13 cellular contexts compared by ENCODE assay signal in genomic region chr19:49359851-49360845, GRCh38. TPM values are rescaled to one million over a fixed set of nuclear protein-coding genes. Genes with fewer than 3 reads are reported as not detected.
A peak's percentile ranks its signal among the peaks of the same experiment; 100 is the strongest.
DNase-seq lines count a peak whose midpoint lies in the region; ATAC-seq and TF ChIP-seq lines count a peak whose summit lies in the region.
"Had no signal": no experiment of that assay in that cellular context is flagged by ENCODE, and none has a peak within 500 bp of the region (broad histone marks: within the 10 kb centered on the region; RNA-seq: fewer than 3 reads in every experiment).

No MANE protein-coding gene starts in this region.

- H3K9me3 Mint-ChIP-seq in CD8-positive, alpha-beta memory T cell = no peaks in the 10 kb centered on the region

- in situ Hi-C loops in gastrocnemius medialis (cut with MboI; ENCODE audit: low sequenced_read_pairs in 4 of 4) = no loop called here

- ATAC-seq in gastrocnemius medialis (no peak), HG02885 (IDR thresholded peaks at IDR 0.05; ENCODE audit: poor library complexity, unreplicated experiment) (no peak)
- ATAC-seq: activated CD4-positive, CD25-positive, alpha-beta regulatory T cell treated with anti-CD3 and anti-CD28 coated beads, Interleukin-2, amount 50 U/mL, for 24 hours; pancreas had no signal

- DNase-seq in CD8-positive, alpha-beta memory T cell = no peak
- no peak for DNase-seq in PC-9
- peak in 1 of 2 donors; percentile 25 for DNase-seq in foreskin fibroblast
- DNase-seq in gastrocnemius medialis = no peak
- no peak for DNase-seq in pons (ENCODE audit: low spot score)
- DNase-seq in cortex of kidney (lab: John Stamatoyannopoulos, UW) = no peak
- DNase-seq in Ammon's horn (ENCODE audit: low spot score) = no peak
- DNase-seq: NCI-H187 treated with DMSO at 0.1 percent for 48 hours had no signal

- peaks cover 14% of the 10 kb centered on the region for H3K27me3 ChIP-seq in CD8-positive, alpha-beta memory T cell (ENCODE audit: insufficient read depth, low read length, poor library complexity, severe bottlenecking)
- H3K27me3 ChIP-seq in PC-9 (ENCODE audit: insufficient read depth, low read depth) (no peaks in the 10 kb centered on the region), gastrocnemius medialis (peaks cover 5 to 31% (median 27%) of the 10 kb centered on the region in 3 donors)
- H3K27me3 ChIP-seq: pancreas had no signal

- TF ChIP-seq CTCF in PC-9 (conservative IDR thresholded peaks at IDR 0.05) = no peak
- TF ChIP-seq CTCF in foreskin fibroblast (IDR thresholded peaks at IDR 0.05; ENCODE audit: low read depth, low read length) = no peak
- TF ChIP-seq CTCF in gastrocnemius medialis (IDR thresholded peaks at IDR 0.05 in 4 of 5, conservative IDR thresholded peaks at IDR 0.05 in 1 of 5) = no peak

- peaks cover 5% of the 10 kb centered on the region; the same call in 1 of the 2 replicates for H3F3A ChIP-seq in PC-9 (ENCODE audit: insufficient read depth, low read depth)

- peaks cover 26% of the 10 kb centered on the region for H3K4me1 ChIP-seq in CD8-positive, alpha-beta memory T cell (ENCODE audit: insufficient read depth, low read length)
- H3K4me1 ChIP-seq in PC-9 (replicated peaks; ENCODE audit: insufficient read depth) (0 out of 2 replicates have a peak, but pooled peaks cover 10% of the 10 kb centered on the region), gastrocnemius medialis (peaks cover 0 to 14% of the 10 kb centered on the region in 2 donors)

- H3K4me3 Mint-ChIP-seq in CD8-positive, alpha-beta memory T cell = no peak overlapping the region

- no peak overlapping the region for H3K4me3 ChIP-seq in CD8-positive, alpha-beta memory T cell (ENCODE audit: low read length)
- H3K4me3 ChIP-seq in PC-9 = no peak overlapping the region
- H3K4me3 ChIP-seq in foreskin fibroblast (ENCODE audit: low read depth in 1 of 2, low read length in 2 of 2) = peak overlapping the region; percentile 95 to 96
- no peak overlapping the region for H3K4me3 ChIP-seq in gastrocnemius medialis

- H3K27ac Mint-ChIP-seq in CD8-positive, alpha-beta memory T cell = peak overlapping the region in 2 of 8 donors; percentile 18 to 44

- no peaks in the 10 kb centered on the region for H3K36me3 ChIP-seq in CD8-positive, alpha-beta memory T cell (ENCODE audit: insufficient read depth, low read length)
- H3K36me3 ChIP-seq in PC-9 (ENCODE audit: low read depth) (no peaks in the 10 kb centered on the region), gastrocnemius medialis (no peaks in the 10 kb centered on the region)

- CTCF ChIA-PET in CD8-positive, alpha-beta memory T cell (lab: Charles Lee) = interaction anchor here (1.3 kb wide), 1 partner anchor 116 kb away, joined by 5 read pairs; no protein-coding TSS in a partner anchor
- CTCF ChIA-PET in PC-9 (lab: Charles Lee) = interaction anchor here (0.6 kb wide), 1 partner anchor 91 kb away, joined by 3 read pairs; no protein-coding TSS in a partner anchor

- no peak overlapping the region for H3K4me2 ChIP-seq in PC-9

- H4K20me1 ChIP-seq in PC-9 (ENCODE audit: insufficient read depth) = no peaks in the 10 kb centered on the region; the same call in 1 of the 2 replicates

- TSS peak; percentile 44 for BruUV-seq in PC-9 (replicated peaks; lab: Mats Ljungman, UMichigan)

- peak overlapping the region; percentile 64 for H3K27ac ChIP-seq in CD8-positive, alpha-beta memory T cell (ENCODE audit: low read depth, low read length)
- H3K27ac ChIP-seq in PC-9 = no peak overlapping the region
- peak overlapping the region; percentile 82 to 91 (median 84) for H3K27ac ChIP-seq in gastrocnemius medialis

- H3K9me3 ChIP-seq in CD8-positive, alpha-beta memory T cell (ENCODE audit: low read length) = no peaks in the 10 kb centered on the region
- H3K9me3 ChIP-seq in PC-9 (ENCODE audit: insufficient read depth, low read depth) (no peaks in the 10 kb centered on the region), gastrocnemius medialis (no peaks in the 10 kb centered on the region)
- H3K9me3 ChIP-seq: pancreas had no signal

- no peaks in the 10 kb centered on the region for H3K36me3 Mint-ChIP-seq in CD8-positive, alpha-beta memory T cell

- H3K79me2 ChIP-seq in PC-9 (ENCODE audit: low read depth) = no peaks in the 10 kb centered on the region

- intact Hi-C loops in PC-9 (cut with micrococcal nuclease; ENCODE audit: unreplicated experiment) = no loop called here
- intact Hi-C loops in gastrocnemius medialis (cut with DNase I; ENCODE audit: low total_unique reads) = no loop called here

- no peak for TF ChIP-seq POLR2A in gastrocnemius medialis (IDR thresholded peaks at IDR 0.05)

- H3K27me3 Mint-ChIP-seq in CD8-positive, alpha-beta memory T cell = peaks cover 37% of the 10 kb centered on the region in 2 donors

- POLR2A ChIA-PET in CD8-positive, alpha-beta memory T cell (lab: Charles Lee) = no interaction called here
- POLR2A ChIA-PET in PC-9 (lab: Charles Lee; ENCODE audit: unreplicated experiment) = no interaction called here

- no peaks in the 10 kb centered on the region for H3K9me2 ChIP-seq in PC-9 (ENCODE audit: insufficient read depth)

- H3K4me1 Mint-ChIP-seq in CD8-positive, alpha-beta memory T cell = peaks cover 9 to 18% (median 14%) of the 10 kb centered on the region in 3 donors

- no peak overlapping the region for H2AFZ ChIP-seq in PC-9

RNA-seq across cellular contexts. Expression of gene TEAD2, which starts 2.1 kb away (rescaled TPM):
- total RNA-seq in CD8-positive, alpha-beta memory T cell = not detected
- not detected for polyA plus RNA-seq in CD8-positive, alpha-beta memory T cell
- total RNA-seq in PC-9 (2021) (55.5 and 55.6 TPM in 2 replicates), gastrocnemius medialis (10 to 100 TPM in 2 of 4 donors, 1 to 10 TPM in 2; 6.1 to 12.6 (median 9.5) TPM)

RNA-seq across cellular contexts. Expression of gene DKKL1, which starts 3.5 kb away (rescaled TPM):
- not detected for total RNA-seq in CD8-positive, alpha-beta memory T cell
- not detected for polyA plus RNA-seq in CD8-positive, alpha-beta memory T cell
- total RNA-seq in PC-9 (2021) (0.85 TPM in 1 of 2 replicates, not detected in the other), gastrocnemius medialis (not detected)

RNA-seq across cellular contexts. Expression of gene CD37, which starts 24.9 kb away (rescaled TPM):
- total RNA-seq in CD8-positive, alpha-beta memory T cell = 100 to 1,000 TPM; 116 to 127 TPM
- 188 TPM for polyA plus RNA-seq in CD8-positive, alpha-beta memory T cell
- total RNA-seq in PC-9 (2021) (not detected in 2 replicates), gastrocnemius medialis (1 to 10 TPM; 1.6 to 8.5 (median 2.3) TPM)
- total RNA-seq: dermis microvascular lymphatic vessel endothelial cell, RPMI7951 had no signal

RNA-seq across cellular contexts. Expression of gene KASH5, which starts 27.9 kb away (rescaled TPM):
- total RNA-seq in CD8-positive, alpha-beta memory T cell = under 1 TPM in 1 of 2 experiments, not detected in 1; 0.31 TPM
- polyA plus RNA-seq in CD8-positive, alpha-beta memory T cell = not detected
- 0.39 TPM in 1 of 2 replicates, not detected in the other for total RNA-seq in PC-9 (2021)
- total RNA-seq in gastrocnemius medialis = not detected
- total RNA-seq: dermis microvascular lymphatic vessel endothelial cell, RPMI7951 had no signal

RNA-seq across cellular contexts. Expression of gene SLC6A16, which starts 35.2 kb away (rescaled TPM):
- 1 to 10 TPM; 1.1 to 1.2 TPM for total RNA-seq in CD8-positive, alpha-beta memory T cell
- 1.7 TPM for polyA plus RNA-seq in CD8-positive, alpha-beta memory T cell
- total RNA-seq in PC-9 (2021) (0.48 and 0.61 TPM in 2 replicates), gastrocnemius medialis (1 to 10 TPM in 1 of 4 donors, under 1 TPM in 2, not detected in 1; 0.13 to 4.3 (median 0.36) TPM)

Comparison
In these comparisons a context has a peak if more than half of its experiments do, and no peak if none do; other contexts are left out.
1. H3K4me3 ChIP-seq: peak in foreskin fibroblast (2 of 2); none in CD8-positive, alpha-beta memory T cell (single experiment), PC-9 (single experiment) and gastrocnemius medialis (0 of 4).
2. RNA of gene TEAD2, which starts 2.1 kb away (total RNA-seq): 55.5 to 55.6 TPM in PC-9 and 6.1 to 12.6 TPM in gastrocnemius medialis; not detected in CD8-positive, alpha-beta memory T cell; every median in the first group is over 4 times any median in the second.
3. RNA of gene CD37, which starts 24.9 kb away (total RNA-seq): 116 to 127 TPM in CD8-positive, alpha-beta memory T cell; 1.6 to 8.5 TPM in gastrocnemius medialis and not detected in PC-9; every median in the first group is over 10 times any median in the second.